17 cellular contexts compared by ENCODE assay signal in genomic region chr5:73644385-73644963, GRCh38. TPM values are rescaled to one million over a fixed set of nuclear protein-coding genes. Genes with fewer than 3 reads are reported as not detected.
"Had no signal": no experiment of that assay in that cellular context is flagged by ENCODE, and none has a peak within 500 bp of the region (broad histone marks: within the 10 kb centered on the region; RNA-seq: fewer than 3 reads in every experiment).

No MANE protein-coding gene starts in this region.

- H3K27ac ChIP-seq: cardiac muscle cell, esophagus squamous epithelium, heart left ventricle, sigmoid colon, suprapubic skin, upper lobe of right lung had no signal

- H3K9me3 Mint-ChIP-seq: activated T-helper 1 cell treated with anti-CD3 and anti-CD28 coated beads, Interleukin-12 subunit alpha, Interleukin-12 subunit beta, Interleukin-2, Interleukin-4 antibody, amounts not matched to agents 30 ng/mL and 10 ng/mL and 1 ng/mL, durations not matched to agents 14 hours and 24 hours and 36 hours had no signal

- H3K4me3 ChIP-seq: cardiac muscle cell, esophagus squamous epithelium, heart left ventricle, sigmoid colon, suprapubic skin, upper lobe of right lung had no signal

- H3K36me3 ChIP-seq: cardiac muscle cell, esophagus squamous epithelium, heart left ventricle, sigmoid colon, suprapubic skin, upper lobe of right lung had no signal

- H3K4me3 Mint-ChIP-seq: activated CD8-positive, alpha-beta T cell treated with anti-CD3 and anti-CD28 coated beads, Interleukin-2, amount 10 ng/mL, durations not matched to agents 7 days and 5 days; activated T-helper 1 cell treated with anti-CD3 and anti-CD28 coated beads, Interleukin-12 subunit alpha, Interleukin-12 subunit beta, Interleukin-2, Interleukin-4 antibody, amounts not matched to agents 30 ng/mL and 10 ng/mL and 1 ng/mL, durations not matched to agents 14 hours and 24 hours and 36 hours had no signal

- H3K9me3 ChIP-seq: esophagus squamous epithelium, heart left ventricle, sigmoid colon, suprapubic skin, upper lobe of right lung had no signal

- H3K27ac Mint-ChIP-seq: activated CD8-positive, alpha-beta T cell treated with anti-CD3 and anti-CD28 coated beads, Interleukin-2, amount 10 ng/mL, durations not matched to agents 7 days and 5 days; activated T-helper 1 cell treated with anti-CD3 and anti-CD28 coated beads, Interleukin-12 subunit alpha, Interleukin-12 subunit beta, Interleukin-2, Interleukin-4 antibody, amounts not matched to agents 30 ng/mL and 10 ng/mL and 1 ng/mL, durations not matched to agents 14 hours and 24 hours and 36 hours had no signal

- ATAC-seq: activated CD8-positive, alpha-beta T cell treated with anti-CD3 and anti-CD28 coated beads, Interleukin-2, amount 10 ng/mL, durations not matched to agents 7 days and 5 days; heart left ventricle; upper lobe of right lung had no signal

- H3K27me3 ChIP-seq: esophagus squamous epithelium, sigmoid colon, suprapubic skin, upper lobe of right lung had no signal

- DNase-seq: activated CD4-positive, alpha-beta T cell treated with anti-CD3 and anti-CD28 coated beads for 48 hours; activated CD8-positive, alpha-beta memory T cell treated with anti-CD3 and anti-CD28 coated beads, Interleukin-2, amount 50 U/mL, for 48 hours; activated CD8-positive, alpha-beta T cell treated with anti-CD3 and anti-CD28 coated beads, Interleukin-2, amount 10 ng/mL, durations not matched to agents 7 days and 5 days; activated naive CD4-positive, alpha-beta T cell; esophagus squamous epithelium; foreskin fibroblast; heart left ventricle; kidney; sigmoid colon; stimulated activated CD4-positive, alpha-beta T cell treated with anti-CD3 and anti-CD28 coated beads, Interleukin-2, amount 100 ng/mL, for 24 hours; stimulated activated naive CD4-positive, alpha-beta T cell; T-helper 9 cell; upper lobe of right lung had no signal

- H3K4me1 ChIP-seq: sigmoid colon, upper lobe of right lung had no signal

RNA-seq across cellular contexts. Expression of gene ARHGEF28, which starts 18.5 kb away (rescaled TPM):
- total RNA-seq: activated CD8-positive, alpha-beta T cell treated with anti-CD3 and anti-CD28 coated beads, Interleukin-2, amount 10 ng/mL, durations not matched to agents 7 days and 5 days had no signal
- polyA plus RNA-seq: cardiac muscle cell, neural cell had no signal
